In the genomic region with DNA sequence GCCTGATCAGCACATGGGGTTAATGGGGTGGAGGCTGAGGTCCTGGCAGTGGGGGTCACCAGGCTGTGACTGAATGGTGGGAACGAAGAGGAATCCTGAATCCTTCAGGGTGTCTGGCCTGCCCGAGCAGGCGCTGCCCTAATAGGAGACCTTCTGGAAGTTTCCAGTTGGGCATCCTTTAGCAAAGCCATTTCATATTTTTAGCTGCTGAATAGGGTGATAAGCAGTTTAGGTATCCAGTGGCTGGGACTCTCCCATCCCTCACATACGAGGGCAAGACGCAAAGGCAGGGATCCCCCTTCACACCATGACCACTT, we compare ENCODE assay signal across 10 cellular contexts.
DNase-seq lines count a peak whose midpoint lies in the region; ATAC-seq and TF ChIP-seq lines count a peak whose summit lies in the region.
"Had no signal": no experiment of that assay in that cellular context is flagged by ENCODE, and none has a peak within 500 bp of the region (broad histone marks: within the 10 kb centered on the region; RNA-seq: fewer than 3 reads in every experiment).

No MANE protein-coding gene starts in this region.

- DNase-seq in T-helper 2 cell treated with Interferon-gamma antibody and Interleukin-4, amounts not matched to agents 5 μg/mL and 100 μg/mL, for 36 hours (ENCODE audit: low spot score) = no peak
- DNase-seq in T-helper 2 cell (no peak), D341Med (ENCODE audit: low spot score) (no peak), foreskin fibroblast (no peak)
- DNase-seq: NCI-H187 treated with DMSO at 0.1 percent for 48 hours had no signal

- no peaks in the 10 kb centered on the region for H3K27me3 Mint-ChIP-seq in T-helper 2 cell treated with Interferon-gamma antibody and Interleukin-4, amounts not matched to agents 5 μg/mL and 100 μg/mL, for 36 hours (ENCODE audit: low read depth)

- H3K4me3 ChIP-seq in skeletal muscle satellite cell (ENCODE audit: low read length) (no peak overlapping the region), foreskin fibroblast (ENCODE audit: low read depth in 1 of 2, low read length in 2 of 2) (no peak overlapping the region)

- TF ChIP-seq CTCF in foreskin fibroblast (IDR thresholded peaks at IDR 0.05; ENCODE audit: low read depth, low read length) = no peak

- H3K9me3 ChIP-seq in skeletal muscle satellite cell (replicated peaks; ENCODE audit: low read length) = no peaks in the 10 kb centered on the region

- H3K9ac ChIP-seq in skeletal muscle satellite cell (ENCODE audit: low read depth, low read length) = peak overlapping the region; percentile 26

- peak overlapping the region; percentile 68 for H3K4me3 Mint-ChIP-seq in T-helper 2 cell treated with Interferon-gamma antibody and Interleukin-4, amounts not matched to agents 5 μg/mL and 100 μg/mL, for 36 hours

- H3K27me3 ChIP-seq in skeletal muscle satellite cell (ENCODE audit: control insufficient read depth, insufficient read depth, low read length) = peaks cover 3% of the 10 kb centered on the region

- H3K4me2 ChIP-seq in skeletal muscle satellite cell (ENCODE audit: low read length) = peak overlapping the region; percentile 61

- no peaks in the 10 kb centered on the region for H3K36me3 Mint-ChIP-seq in T-helper 2 cell treated with Interferon-gamma antibody and Interleukin-4, amounts not matched to agents 5 μg/mL and 100 μg/mL, for 36 hours (ENCODE audit: low read depth)

- H3K4me1 ChIP-seq in skeletal muscle satellite cell (ENCODE audit: control insufficient read depth, insufficient read depth, low read length) = peaks cover 37% of the 10 kb centered on the region

- no peaks in the 10 kb centered on the region for H3K9me3 Mint-ChIP-seq in T-helper 2 cell treated with Interferon-gamma antibody and Interleukin-4, amounts not matched to agents 5 μg/mL and 100 μg/mL, for 36 hours

- peak overlapping the region; percentile 98 for H3K27ac ChIP-seq in cingulate gyrus (ENCODE audit: low read depth, low read length)

- peak overlapping the region; percentile 87 for H3K27ac Mint-ChIP-seq in T-helper 2 cell treated with Interferon-gamma antibody and Interleukin-4, amounts not matched to agents 5 μg/mL and 100 μg/mL, for 36 hours
- H3K27ac Mint-ChIP-seq: progenitor cell of endocrine pancreas had no signal

- no peaks in the 10 kb centered on the region for H3K36me3 ChIP-seq in skeletal muscle satellite cell (ENCODE audit: insufficient read depth, low read length)

- peak; percentile 9 for ATAC-seq in HG02870 (IDR thresholded peaks at IDR 0.05; ENCODE audit: unreplicated experiment)
- ATAC-seq in HG03521 (IDR thresholded peaks at IDR 0.05; ENCODE audit: unreplicated experiment) = no peak

- H3K4me1 Mint-ChIP-seq in T-helper 2 cell treated with Interferon-gamma antibody and Interleukin-4, amounts not matched to agents 5 μg/mL and 100 μg/mL, for 36 hours (ENCODE audit: low read depth) = peaks cover 33% of the 10 kb centered on the region
